In the genomic region with DNA sequence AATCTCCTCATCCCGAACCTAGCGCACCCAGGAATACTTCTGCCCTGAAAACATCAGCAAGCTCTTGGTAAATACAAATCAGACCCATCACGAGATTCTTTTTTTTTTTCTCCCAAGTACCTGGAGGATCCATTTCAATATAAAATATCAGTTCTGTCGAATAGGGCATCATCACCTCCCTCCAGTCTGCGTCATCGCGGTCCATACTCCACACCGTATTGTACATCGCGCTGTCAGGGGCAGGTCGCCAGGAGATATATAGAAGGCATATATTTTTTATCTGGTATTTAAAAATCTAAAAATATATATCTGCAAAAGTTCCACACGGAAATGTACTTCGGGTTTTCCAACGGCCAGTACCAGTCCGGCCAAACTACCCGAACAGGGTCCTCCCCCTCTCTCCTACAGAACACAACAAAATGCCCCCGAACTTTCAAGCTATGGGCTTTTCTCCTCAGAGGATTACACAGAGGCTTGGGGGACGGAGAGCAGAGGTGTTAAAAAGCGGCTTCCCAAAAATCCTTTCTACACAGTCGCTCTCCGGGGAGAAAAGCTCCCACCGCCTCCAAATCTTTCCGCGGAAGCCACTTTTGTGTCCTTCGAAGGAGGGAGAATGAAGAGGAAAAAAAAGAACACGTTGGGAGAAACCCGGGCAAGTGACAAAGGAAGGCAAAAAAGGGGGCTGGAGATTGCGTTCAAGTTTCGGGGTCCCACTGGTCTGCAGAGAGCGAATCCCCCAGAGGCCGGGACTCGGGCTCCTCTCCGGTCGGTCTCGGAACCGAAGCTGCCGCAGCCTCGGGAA, we compare ENCODE assay signal across 8 cellular contexts. TPM values are rescaled to one million over a fixed set of nuclear protein-coding genes. Genes with fewer than 3 reads are reported as not detected.
A peak's percentile ranks its signal among the peaks of the same experiment; 100 is the strongest.
DNase-seq lines count a peak whose midpoint lies in the region; ATAC-seq, FAIRE-seq and TF ChIP-seq lines count a peak whose summit lies in the region.

No MANE protein-coding gene starts in this region.

- H3K27ac ChIP-seq in left ventricle myocardium inferior (replicated peaks), result peak overlapping the region; percentile 97

- no peak for TF ChIP-seq CTCF in left ventricle myocardium inferior (IDR thresholded peaks at IDR 0.05; ENCODE audit: borderline replicate concordance)
- TF ChIP-seq CTCF in D721Med (IDR thresholded peaks at IDR 0.05; ENCODE audit: insufficient read depth, missing control alignments), result no peak

- intact Hi-C loops in left ventricle myocardium inferior (cut with micrococcal nuclease), result loop anchor here (5.0 kb wide), 1 partner anchor 40 kb away; no protein-coding TSS in a partner anchor

- H3K4me3 ChIP-seq in left ventricle myocardium inferior, result peak overlapping the region; percentile 84

- no peaks in the 10 kb centered on the region for H3K36me3 ChIP-seq in left ventricle myocardium inferior

- H3K4me1 ChIP-seq in left ventricle myocardium inferior, result peaks cover 87% of the 10 kb centered on the region

- H3K27me3 ChIP-seq in left ventricle myocardium inferior (ENCODE audit: low read depth), result peaks cover 16% of the 10 kb centered on the region

- H3K9me3 ChIP-seq in left ventricle myocardium inferior (replicated peaks), result no peaks in the 10 kb centered on the region

- no peak for FAIRE-seq in D721Med (lab: Jason Lieb, UNC)

- DNase-seq in activated naive CD4-positive, alpha-beta T cell treated with Interleukin-2 at 50 U/mL for 16 hours, result peak; percentile 32
- DNase-seq in activated naive CD4-positive, alpha-beta T cell (lab: John Stamatoyannopoulos, UW), result no peak
- DNase-seq in OCI-M1 (lab: John Stamatoyannopoulos, UW), result peak; percentile 63
- peak; percentile 28 for DNase-seq in activated naive CD4-positive, alpha-beta T cell treated with anti-CD3 and anti-CD28 coated beads, Interleukin-2, amount 50 U/mL, for 16 hours
- no peak for DNase-seq in left ventricle myocardium inferior
- DNase-seq in renal cortical epithelial cell (ENCODE audit: low read depth), result peak; percentile 30
- no peak for DNase-seq in D721Med (ENCODE audit: insufficient read length, low spot score)

- ATAC-seq in HG03442 (IDR thresholded peaks at IDR 0.05; ENCODE audit: unreplicated experiment), result no peak

RNA-seq across cellular contexts. Expression of gene PIK3R3, which starts 0.5 kb away (rescaled TPM):
- total RNA-seq in left ventricle myocardium inferior (32.7 TPM), renal cortical epithelial cell (9.0 and 33.7 TPM in 2 replicates)

RNA-seq across cellular contexts. Expression of gene TSPAN1, which starts 43.0 kb away (rescaled TPM):
- 1.4 TPM for total RNA-seq in left ventricle myocardium inferior
- total RNA-seq in renal cortical epithelial cell, result 78.7 and 114 TPM in 2 replicates

RNA-seq across cellular contexts. Expression of gene P3R3URF, which starts 44.4 kb away (rescaled TPM):
- total RNA-seq in left ventricle myocardium inferior (not detected), renal cortical epithelial cell (not detected in 2 replicates)

Comparison
In these comparisons a context has a peak if more than half of its experiments do, and no peak if none do; other contexts are left out.
1. DNase-seq: peak in activated naive CD4-positive, alpha-beta T cell treated with Interleukin-2 at 50 U/mL for 16 hours (single experiment), OCI-M1 (single experiment), activated naive CD4-positive, alpha-beta T cell treated with anti-CD3 and anti-CD28 coated beads, Interleukin-2, amount 50 U/mL, for 16 hours (single experiment) and renal cortical epithelial cell (single experiment); none in activated naive CD4-positive, alpha-beta T cell (0 of 4), left ventricle myocardium inferior (single experiment) and D721Med (single experiment).
2. RNA of gene TSPAN1, which starts 43.0 kb away (total RNA-seq): 78.7 to 114 TPM in renal cortical epithelial cell; 1.4 TPM in left ventricle myocardium inferior (single experiment); every median in the first group is over 10 times any median in the second.